In the genomic region with DNA sequence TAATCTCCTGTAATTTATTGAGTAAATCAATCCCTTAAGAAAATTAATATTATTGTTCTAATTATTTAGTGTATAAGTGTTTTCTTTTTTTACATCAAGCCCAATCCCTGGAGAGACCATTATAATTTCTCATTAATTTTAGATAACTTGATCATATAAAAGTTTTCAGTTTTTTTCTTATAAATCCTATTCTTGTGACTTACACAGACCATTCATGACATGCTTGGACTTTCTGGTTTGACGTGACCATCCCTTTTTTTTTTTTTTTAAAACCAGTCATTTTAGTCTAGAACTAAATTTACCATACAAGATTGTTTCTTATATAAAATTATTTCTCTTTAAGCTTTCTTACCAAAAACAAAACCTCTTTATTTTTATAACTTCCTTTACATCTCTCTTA, we compare ENCODE assay signal across 15 cellular contexts. TPM values are rescaled to one million over a fixed set of nuclear protein-coding genes. Genes with fewer than 3 reads are reported as not detected.
DNase-seq lines count a peak whose midpoint lies in the region; ATAC-seq, FAIRE-seq and TF ChIP-seq lines count a peak whose summit lies in the region.
"Had no signal": no experiment of that assay in that cellular context is flagged by ENCODE, and none has a peak within 500 bp of the region (broad histone marks: within the 10 kb centered on the region; RNA-seq: fewer than 3 reads in every experiment).

No MANE protein-coding gene starts in this region.

- intact Hi-C loops in OCI-LY7 (cut with micrococcal nuclease; ENCODE audit: unreplicated experiment), result no loop called here
- intact Hi-C loops in esophagus squamous epithelium (cut with DNase I), result no loop called here

- TF ChIP-seq POLR2A in esophagus squamous epithelium (IDR thresholded peaks at IDR 0.05), result no peak

- no peaks in the 10 kb centered on the region for H3K9me2 ChIP-seq in OCI-LY7 (ENCODE audit: insufficient read depth, low read length)

- DNase-seq in A172 (ENCODE audit: low spot score), result peak; percentile 14
- peak; percentile 38 for DNase-seq in EL
- peak; percentile 78 for DNase-seq in OCI-LY7 (ENCODE audit: low spot score)
- no peak for DNase-seq in T-helper 2 cell treated with Interferon-gamma antibody and Interleukin-4, amounts not matched to agents 5 μg/mL and 100 μg/mL, for 36 hours (ENCODE audit: low spot score)
- DNase-seq in esophagus squamous epithelium (lab: John Stamatoyannopoulos, UW), result no peak
- DNase-seq: activated CD4-positive, alpha-beta T cell treated with anti-CD3 and anti-CD28 coated beads, Interleukin-2, amount 50 U/mL, for 48 hours; NCI-H2081 treated with DMSO at 0.1 percent for 48 hours; right cardiac atrium; thyroid gland had no signal

- no peaks in the 10 kb centered on the region for H3K27me3 Mint-ChIP-seq in T-helper 2 cell treated with Interferon-gamma antibody and Interleukin-4, amounts not matched to agents 5 μg/mL and 100 μg/mL, for 36 hours (ENCODE audit: low read depth)
- H3K27me3 Mint-ChIP-seq: activated naive CD8-positive, alpha-beta T cell had no signal

- peaks cover 12% of the 10 kb centered on the region for H3K36me3 Mint-ChIP-seq in T-helper 2 cell treated with Interferon-gamma antibody and Interleukin-4, amounts not matched to agents 5 μg/mL and 100 μg/mL, for 36 hours (ENCODE audit: low read depth)
- H3K36me3 Mint-ChIP-seq: CD4-positive, CD25-positive, alpha-beta regulatory T cell had no signal

- ATAC-seq in HG03342 (IDR thresholded peaks at IDR 0.05; ENCODE audit: unreplicated experiment) (no peak), HG03460 (IDR thresholded peaks at IDR 0.05; ENCODE audit: unreplicated experiment) (no peak)
- ATAC-seq: right cardiac atrium had no signal

- no peaks in the 10 kb centered on the region for H3K79me2 ChIP-seq in OCI-LY7 (ENCODE audit: insufficient read depth, low read depth, low read length)

- WGBS in esophagus squamous epithelium, 2 donors, result 11 to 21% methylated on average over 1 of the region's 1 CpG

- peaks cover 6% of the 10 kb centered on the region for H3K4me1 Mint-ChIP-seq in T-helper 2 cell treated with Interferon-gamma antibody and Interleukin-4, amounts not matched to agents 5 μg/mL and 100 μg/mL, for 36 hours (ENCODE audit: low read depth)

- POLR2A ChIA-PET in OCI-LY7 (lab: Charles Lee), result interaction anchor here (0.6 to 0.9 kb wide), 5 partner anchors 10 to 1781 kb away, joined by 3 to 7 read pairs (median 4); no protein-coding TSS in a partner anchor

- H3K4me3 ChIP-seq in OCI-LY7 (ENCODE audit: low read depth, low read length, poor library complexity, severe bottlenecking) (no peak overlapping the region), esophagus squamous epithelium (no peak overlapping the region)
- H3K4me3 ChIP-seq: SK-N-MC, thyroid gland had no signal

- H3K9me3 ChIP-seq in OCI-LY7 (ENCODE audit: low read length), result peaks cover 44% of the 10 kb centered on the region
- peaks cover 0 to 23% (median 8%) of the 10 kb centered on the region in 3 donors for H3K9me3 ChIP-seq in esophagus squamous epithelium
- H3K9me3 ChIP-seq: thyroid gland had no signal

- H3K4me1 ChIP-seq in OCI-LY7 (ENCODE audit: insufficient read depth, low read length, poor library complexity, severe bottlenecking) (peaks cover 9% of the 10 kb centered on the region), esophagus squamous epithelium (peaks cover 0 to 3% (median 0%) of the 10 kb centered on the region in 3 donors)
- H3K4me1 ChIP-seq: thyroid gland had no signal

- H3K9me3 Mint-ChIP-seq in T-helper 2 cell treated with Interferon-gamma antibody and Interleukin-4, amounts not matched to agents 5 μg/mL and 100 μg/mL, for 36 hours, result peaks cover 31% of the 10 kb centered on the region

- no peaks in the 10 kb centered on the region for H3K27me3 ChIP-seq in esophagus squamous epithelium
- H3K27me3 ChIP-seq: thyroid gland had no signal

- no peak overlapping the region for H3K27ac ChIP-seq in OCI-LY7 (ENCODE audit: low read depth, low read length, poor library complexity, severe bottlenecking)
- no peak overlapping the region for H3K27ac ChIP-seq in esophagus squamous epithelium
- H3K27ac ChIP-seq: SK-N-MC, thyroid gland had no signal

- no peak overlapping the region for H3K27ac Mint-ChIP-seq in T-helper 2 cell treated with Interferon-gamma antibody and Interleukin-4, amounts not matched to agents 5 μg/mL and 100 μg/mL, for 36 hours
- H3K27ac Mint-ChIP-seq: activated naive CD8-positive, alpha-beta T cell; CD4-positive, CD25-positive, alpha-beta regulatory T cell had no signal

- H3K4me3 Mint-ChIP-seq in T-helper 2 cell treated with Interferon-gamma antibody and Interleukin-4, amounts not matched to agents 5 μg/mL and 100 μg/mL, for 36 hours, result no peak overlapping the region
- H3K4me3 Mint-ChIP-seq: activated naive CD8-positive, alpha-beta T cell; CD4-positive, CD25-positive, alpha-beta regulatory T cell had no signal

- H2AFZ ChIP-seq in OCI-LY7 (ENCODE audit: low read length), result no peak overlapping the region

- CTCF ChIA-PET in OCI-LY7 (lab: Charles Lee; ENCODE audit: unreplicated experiment), result no interaction called here

- H3K36me3 ChIP-seq in OCI-LY7 (ENCODE audit: insufficient read depth, low read length), result no peaks in the 10 kb centered on the region
- no peaks in the 10 kb centered on the region for H3K36me3 ChIP-seq in esophagus squamous epithelium
- H3K36me3 ChIP-seq: thyroid gland had no signal

- no peaks in the 10 kb centered on the region for H4K20me1 ChIP-seq in OCI-LY7 (ENCODE audit: insufficient read depth, low read length)

- no peak overlapping the region for H3K4me2 ChIP-seq in OCI-LY7 (ENCODE audit: low read length)

- no peak for TF ChIP-seq CTCF in OCI-LY7 (conservative IDR thresholded peaks at IDR 0.05; ENCODE audit: low read length)
- TF ChIP-seq CTCF in esophagus squamous epithelium (IDR thresholded peaks at IDR 0.05), result no peak

- no TSS peak for BruUV-seq in OCI-LY7 (replicated peaks; lab: Mats Ljungman, UMichigan)

- FAIRE-seq in endometrium (lab: Jason Lieb, UNC), result peak; percentile 64

RNA-seq across cellular contexts. Expression of a gene that starts 5.4 kb away (rescaled TPM):
- 10.7 and 18.0 TPM in 2 replicates for total RNA-seq in A172 (2014; rRNA removed; shearing (Covaris generic))
- total RNA-seq in OCI-LY7 (2014; rRNA removed; shearing (Covaris generic)), result 22.1 and 24.9 TPM in 2 replicates
- total RNA-seq in OCI-LY7 (2022), result 25.3 and 31.3 TPM in 2 replicates
- total RNA-seq in esophagus squamous epithelium, result 10 to 100 TPM; 11.3 to 14.0 (median 12.2) TPM

RNA-seq across cellular contexts. Expression of a gene that starts 42.3 kb away (rescaled TPM):
- total RNA-seq in A172 (2014; rRNA removed; shearing (Covaris generic)), result 12.1 and 16.9 TPM in 2 replicates
- 22.1 and 22.4 TPM in 2 replicates for total RNA-seq in OCI-LY7 (2014; rRNA removed; shearing (Covaris generic))
- total RNA-seq in OCI-LY7 (2022) (44.1 and 45.9 TPM in 2 replicates), esophagus squamous epithelium (10 to 100 TPM in 3 of 4 donors, 1 to 10 TPM in 1; 8.1 to 21.4 (median 12.1) TPM)

Comparison
In these comparisons a context has a peak if more than half of its experiments do, and no peak if none do; other contexts are left out.
1. DNase-seq: peak in A172 (single experiment), EL (single experiment) and OCI-LY7 (single experiment); none in T-helper 2 cell treated with Interferon-gamma antibody and Interleukin-4, amounts not matched to agents 5 μg/mL and 100 μg/mL, for 36 hours (single experiment) and esophagus squamous epithelium (single experiment).